ENCODE assay signal across 1 cellular context in the genomic region with DNA sequence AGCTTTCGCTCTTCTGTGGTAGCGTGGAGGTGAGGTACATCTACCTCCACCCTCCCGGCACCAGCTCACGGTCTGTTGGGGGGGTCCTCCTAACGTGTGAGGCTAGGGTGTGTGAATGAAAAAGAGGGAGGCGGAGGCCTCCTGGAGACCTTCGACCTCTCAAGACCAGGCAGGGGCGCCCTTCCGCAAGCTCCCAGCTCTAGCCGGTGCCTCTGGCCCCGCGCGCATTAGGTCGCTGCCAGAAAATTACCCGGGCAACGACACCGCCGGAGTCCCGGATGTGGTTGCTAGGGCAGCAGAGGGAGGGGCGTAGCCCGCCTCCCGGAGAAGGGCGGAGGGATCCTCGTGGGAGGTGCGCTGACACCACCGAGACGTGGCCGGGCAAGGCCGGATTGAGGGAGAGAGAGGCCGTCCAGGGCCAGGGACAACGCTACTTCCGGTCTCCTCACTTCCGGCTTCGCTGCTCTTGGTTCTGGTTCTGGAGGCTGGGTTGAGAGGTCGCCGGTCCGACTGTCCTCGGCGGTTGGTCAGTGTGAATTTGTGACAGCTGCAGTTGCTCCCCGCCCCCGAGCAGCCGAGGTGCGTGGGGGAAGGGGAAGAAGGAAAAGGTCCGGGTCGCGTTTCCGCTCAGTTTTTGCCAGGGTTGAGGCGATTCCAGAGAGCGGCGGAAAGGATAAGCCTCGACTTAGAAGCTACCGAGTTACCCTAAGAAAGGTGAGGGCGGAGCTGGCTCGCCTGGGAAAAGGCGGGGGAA.
A peak's percentile ranks its signal among the peaks of the same experiment; 100 is the strongest.
TF ChIP-seq lines count a peak whose summit lies in the region.

A gene with protein sequence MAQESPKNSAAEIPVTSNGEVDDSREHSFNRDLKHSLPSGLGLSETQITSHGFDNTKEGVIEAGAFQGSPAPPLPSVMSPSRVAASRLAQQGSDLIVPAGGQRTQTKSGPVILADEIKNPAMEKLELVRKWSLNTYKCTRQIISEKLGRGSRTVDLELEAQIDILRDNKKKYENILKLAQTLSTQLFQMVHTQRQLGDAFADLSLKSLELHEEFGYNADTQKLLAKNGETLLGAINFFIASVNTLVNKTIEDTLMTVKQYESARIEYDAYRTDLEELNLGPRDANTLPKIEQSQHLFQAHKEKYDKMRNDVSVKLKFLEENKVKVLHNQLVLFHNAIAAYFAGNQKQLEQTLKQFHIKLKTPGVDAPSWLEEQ (plus strand): TSS at position 442 of the 754 bp plus-strand sequence. CDS start 49,680 bp downstream, outside the sequence.
A gene (minus strand): TSS at position 218 of the 754 bp plus-strand sequence. CDS start 8,726 bp downstream, outside the sequence.

TF ChIP-seq in HepG2, 621 proteins besides CTCF, POLR2A, EP300 and RAD21 (continued from another document and continues in another):
- TF ChIP-seq, protein P1, sequence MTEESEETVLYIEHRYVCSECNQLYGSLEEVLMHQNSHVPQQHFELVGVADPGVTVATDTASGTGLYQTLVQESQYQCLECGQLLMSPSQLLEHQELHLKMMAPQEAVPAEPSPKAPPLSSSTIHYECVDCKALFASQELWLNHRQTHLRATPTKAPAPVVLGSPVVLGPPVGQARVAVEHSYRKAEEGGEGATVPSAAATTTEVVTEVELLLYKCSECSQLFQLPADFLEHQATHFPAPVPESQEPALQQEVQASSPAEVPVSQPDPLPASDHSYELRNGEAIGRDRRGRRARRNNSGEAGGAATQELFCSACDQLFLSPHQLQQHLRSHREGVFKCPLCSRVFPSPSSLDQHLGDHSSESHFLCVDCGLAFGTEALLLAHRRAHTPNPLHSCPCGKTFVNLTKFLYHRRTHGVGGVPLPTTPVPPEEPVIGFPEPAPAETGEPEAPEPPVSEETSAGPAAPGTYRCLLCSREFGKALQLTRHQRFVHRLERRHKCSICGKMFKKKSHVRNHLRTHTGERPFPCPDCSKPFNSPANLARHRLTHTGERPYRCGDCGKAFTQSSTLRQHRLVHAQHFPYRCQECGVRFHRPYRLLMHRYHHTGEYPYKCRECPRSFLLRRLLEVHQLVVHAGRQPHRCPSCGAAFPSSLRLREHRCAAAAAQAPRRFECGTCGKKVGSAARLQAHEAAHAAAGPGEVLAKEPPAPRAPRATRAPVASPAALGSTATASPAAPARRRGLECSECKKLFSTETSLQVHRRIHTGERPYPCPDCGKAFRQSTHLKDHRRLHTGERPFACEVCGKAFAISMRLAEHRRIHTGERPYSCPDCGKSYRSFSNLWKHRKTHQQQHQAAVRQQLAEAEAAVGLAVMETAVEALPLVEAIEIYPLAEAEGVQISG (CRISPR knock-in tag; IDR thresholded peaks at IDR 0.05) = peak; percentile 100
- TF ChIP-seq ZNF607 (CRISPR knock-in tag; IDR thresholded peaks at IDR 0.05; ENCODE audit: borderline replicate concordance) (peak; percentile 44), GZF1 (CRISPR knock-in tag; IDR thresholded peaks at IDR 0.05) (no peak), SETDB1 (CRISPR knock-in tag; IDR thresholded peaks at IDR 0.05; ENCODE audit: borderline replicate concordance) (no peak), MAFF (IDR thresholded peaks at IDR 0.05; ENCODE audit: low read depth, low read length) (no peak), ZNF549 (CRISPR knock-in tag; IDR thresholded peaks at IDR 0.05) (no peak), KDM1A (CRISPR knock-in tag; IDR thresholded peaks at IDR 0.05) (0 out of 2 replicates have a peak, but pooled peaks have one; percentile 52), ZSCAN30 (CRISPR knock-in tag; IDR thresholded peaks at IDR 0.05) (no peak; the same call in 1 of the 2 replicates), PTBP1 (IDR thresholded peaks at IDR 0.05; ENCODE audit: low read depth, low read length, poor library complexity, severe bottlenecking) (no peak), KLF6 (CRISPR knock-in tag; IDR thresholded peaks at IDR 0.05) (peak; percentile 54; the same call in 1 of the 2 replicates), IKZF1 (IDR thresholded peaks at IDR 0.05) (no peak), MED1 (CRISPR knock-in tag; IDR thresholded peaks at IDR 0.05) (peak; percentile 65), ZNF20 (CRISPR knock-in tag; IDR thresholded peaks at IDR 0.05) (no peak), ZNF678 (CRISPR knock-in tag; IDR thresholded peaks at IDR 0.05) (0 out of 2 replicates have a peak, but pooled peaks have one; percentile 48), PAF1 (CRISPR knock-in tag; IDR thresholded peaks at IDR 0.05) (no peak), ARNT2 (CRISPR knock-in tag; IDR thresholded peaks at IDR 0.05; ENCODE audit: low read depth) (peak; percentile 68; the same call in 1 of the 2 replicates), ZNF674 (CRISPR knock-in tag; IDR thresholded peaks at IDR 0.05; ENCODE audit: low read depth) (no peak), ZNF296 (CRISPR knock-in tag; conservative IDR thresholded peaks at IDR 0.05) (no peak), KAT8 (CRISPR knock-in tag; IDR thresholded peaks at IDR 0.05) (peak; percentile 95), NFIC (IDR thresholded peaks at IDR 0.05; ENCODE audit: low read length) (no peak), NFIB (CRISPR knock-in tag; IDR thresholded peaks at IDR 0.05; ENCODE audit: borderline replicate concordance) (no peak), TCF12 (IDR thresholded peaks at IDR 0.05) (no peak), TCF12 (CRISPR knock-in tag; IDR thresholded peaks at IDR 0.05) (no peak), ZNF234 (CRISPR knock-in tag; conservative IDR thresholded peaks at IDR 0.05) (no peak), HOXA7 (CRISPR knock-in tag; IDR thresholded peaks at IDR 0.05) (no peak), SMARCE1 (IDR thresholded peaks at IDR 0.05; ENCODE audit: borderline replicate concordance) (no peak), CBX2 (IDR thresholded peaks at IDR 0.05; ENCODE audit: low read depth, low read length) (no peak), CBX2 (CRISPR knock-in tag; IDR thresholded peaks at IDR 0.05; ENCODE audit: low read depth) (no peak), MTA1 (CRISPR knock-in tag; IDR thresholded peaks at IDR 0.05; ENCODE audit: borderline replicate concordance) (0 out of 2 replicates have a peak, but pooled peaks have one; percentile 61), CHCHD3 (CRISPR knock-in tag; IDR thresholded peaks at IDR 0.05) (no peak), BORCS8-MEF2B (CRISPR knock-in tag; IDR thresholded peaks at IDR 0.05) (peak; percentile 72), ZFP36L2 (CRISPR knock-in tag; IDR thresholded peaks at IDR 0.05) (no peak), NFRKB (IDR thresholded peaks at IDR 0.05) (no peak), ZNF274 (CRISPR knock-in tag; IDR thresholded peaks at IDR 0.05) (peak; percentile 78), MYC (CRISPR knock-in tag; IDR thresholded peaks at IDR 0.05; ENCODE audit: borderline replicate concordance) (peak; percentile 84; the same call in 1 of the 2 replicates), ELF3 (CRISPR knock-in tag; IDR thresholded peaks at IDR 0.05) (peak; percentile 71), BRD4 (CRISPR knock-in tag; IDR thresholded peaks at IDR 0.05) (peak; percentile 29; the same call in 1 of the 2 replicates), NFYC (CRISPR knock-in tag; IDR thresholded peaks at IDR 0.05) (no peak), MTA3 (CRISPR knock-in tag; IDR thresholded peaks at IDR 0.05) (no peak), PHF21A (CRISPR knock-in tag; IDR thresholded peaks at IDR 0.05) (peak; percentile 44; the same call in 1 of the 2 replicates), SP1 (IDR thresholded peaks at IDR 0.05) (no peak), SP1 (CRISPR knock-in tag; IDR thresholded peaks at IDR 0.05) (peak; percentile 60; the same call in 1 of the 2 replicates), MXI1 (IDR thresholded peaks at IDR 0.05; ENCODE audit: borderline replicate concordance, low read depth, low read length) (peak; percentile 98), ELF4 (CRISPR knock-in tag; IDR thresholded peaks at IDR 0.05; ENCODE audit: borderline replicate concordance) (0 out of 2 replicates have a peak, but pooled peaks have one; percentile 37), MBD4 (IDR thresholded peaks at IDR 0.05; ENCODE audit: borderline replicate concordance, low read length) (no peak), FOXC1 (CRISPR knock-in tag; IDR thresholded peaks at IDR 0.05; ENCODE audit: borderline replicate concordance) (peak; percentile 81; the same call in 1 of the 2 replicates), ZNF33A (CRISPR knock-in tag; IDR thresholded peaks at IDR 0.05; ENCODE audit: borderline replicate concordance) (no peak; the same call in 1 of the 2 replicates), KDM2A (CRISPR knock-in tag; IDR thresholded peaks at IDR 0.05; ENCODE audit: borderline replicate concordance, low read depth) (peak; percentile 89; the same call in 1 of the 2 replicates), HMG20A (CRISPR knock-in tag; IDR thresholded peaks at IDR 0.05; ENCODE audit: borderline replicate concordance) (no peak)
- TF ChIP-seq, protein P2, sequence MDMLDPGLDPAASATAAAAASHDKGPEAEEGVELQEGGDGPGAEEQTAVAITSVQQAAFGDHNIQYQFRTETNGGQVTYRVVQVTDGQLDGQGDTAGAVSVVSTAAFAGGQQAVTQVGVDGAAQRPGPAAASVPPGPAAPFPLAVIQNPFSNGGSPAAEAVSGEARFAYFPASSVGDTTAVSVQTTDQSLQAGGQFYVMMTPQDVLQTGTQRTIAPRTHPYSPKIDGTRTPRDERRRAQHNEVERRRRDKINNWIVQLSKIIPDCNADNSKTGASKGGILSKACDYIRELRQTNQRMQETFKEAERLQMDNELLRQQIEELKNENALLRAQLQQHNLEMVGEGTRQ (IDR thresholded peaks at IDR 0.05; ENCODE audit: low read depth, low read length) = no peak
- TF ChIP-seq, protein P2 (CRISPR knock-in tag; IDR thresholded peaks at IDR 0.05; ENCODE audit: borderline replicate concordance) = no peak
- TF ChIP-seq, protein P3, sequence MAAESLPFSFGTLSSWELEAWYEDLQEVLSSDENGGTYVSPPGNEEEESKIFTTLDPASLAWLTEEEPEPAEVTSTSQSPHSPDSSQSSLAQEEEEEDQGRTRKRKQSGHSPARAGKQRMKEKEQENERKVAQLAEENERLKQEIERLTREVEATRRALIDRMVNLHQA (CRISPR knock-in tag; IDR thresholded peaks at IDR 0.05) = no peak
- TF ChIP-seq, protein P4, sequence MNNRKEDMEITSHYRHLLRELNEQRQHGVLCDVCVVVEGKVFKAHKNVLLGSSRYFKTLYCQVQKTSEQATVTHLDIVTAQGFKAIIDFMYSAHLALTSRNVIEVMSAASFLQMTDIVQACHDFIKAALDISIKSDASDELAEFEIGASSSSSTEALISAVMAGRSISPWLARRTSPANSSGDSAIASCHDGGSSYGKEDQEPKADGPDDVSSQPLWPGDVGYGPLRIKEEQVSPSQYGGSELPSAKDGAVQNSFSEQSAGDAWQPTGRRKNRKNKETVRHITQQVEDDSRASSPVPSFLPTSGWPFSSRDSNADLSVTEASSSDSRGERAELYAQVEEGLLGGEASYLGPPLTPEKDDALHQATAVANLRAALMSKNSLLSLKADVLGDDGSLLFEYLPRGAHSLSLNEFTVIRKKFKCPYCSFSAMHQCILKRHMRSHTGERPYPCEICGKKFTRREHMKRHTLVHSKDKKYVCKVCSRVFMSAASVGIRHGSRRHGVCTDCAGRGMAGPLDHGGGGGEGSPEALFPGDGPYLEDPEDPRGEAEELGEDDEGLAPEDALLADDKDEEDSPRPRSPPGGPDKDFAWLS (CRISPR knock-in tag; IDR thresholded peaks at IDR 0.05; ENCODE audit: borderline replicate concordance) = 0 out of 2 replicates have a peak, but pooled peaks have one; percentile 38
- TF ChIP-seq, protein P5, sequence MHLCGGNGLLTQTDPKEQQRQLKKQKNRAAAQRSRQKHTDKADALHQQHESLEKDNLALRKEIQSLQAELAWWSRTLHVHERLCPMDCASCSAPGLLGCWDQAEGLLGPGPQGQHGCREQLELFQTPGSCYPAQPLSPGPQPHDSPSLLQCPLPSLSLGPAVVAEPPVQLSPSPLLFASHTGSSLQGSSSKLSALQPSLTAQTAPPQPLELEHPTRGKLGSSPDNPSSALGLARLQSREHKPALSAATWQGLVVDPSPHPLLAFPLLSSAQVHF (CRISPR knock-in tag; IDR thresholded peaks at IDR 0.05) = no peak
- TF ChIP-seq, protein P6, sequence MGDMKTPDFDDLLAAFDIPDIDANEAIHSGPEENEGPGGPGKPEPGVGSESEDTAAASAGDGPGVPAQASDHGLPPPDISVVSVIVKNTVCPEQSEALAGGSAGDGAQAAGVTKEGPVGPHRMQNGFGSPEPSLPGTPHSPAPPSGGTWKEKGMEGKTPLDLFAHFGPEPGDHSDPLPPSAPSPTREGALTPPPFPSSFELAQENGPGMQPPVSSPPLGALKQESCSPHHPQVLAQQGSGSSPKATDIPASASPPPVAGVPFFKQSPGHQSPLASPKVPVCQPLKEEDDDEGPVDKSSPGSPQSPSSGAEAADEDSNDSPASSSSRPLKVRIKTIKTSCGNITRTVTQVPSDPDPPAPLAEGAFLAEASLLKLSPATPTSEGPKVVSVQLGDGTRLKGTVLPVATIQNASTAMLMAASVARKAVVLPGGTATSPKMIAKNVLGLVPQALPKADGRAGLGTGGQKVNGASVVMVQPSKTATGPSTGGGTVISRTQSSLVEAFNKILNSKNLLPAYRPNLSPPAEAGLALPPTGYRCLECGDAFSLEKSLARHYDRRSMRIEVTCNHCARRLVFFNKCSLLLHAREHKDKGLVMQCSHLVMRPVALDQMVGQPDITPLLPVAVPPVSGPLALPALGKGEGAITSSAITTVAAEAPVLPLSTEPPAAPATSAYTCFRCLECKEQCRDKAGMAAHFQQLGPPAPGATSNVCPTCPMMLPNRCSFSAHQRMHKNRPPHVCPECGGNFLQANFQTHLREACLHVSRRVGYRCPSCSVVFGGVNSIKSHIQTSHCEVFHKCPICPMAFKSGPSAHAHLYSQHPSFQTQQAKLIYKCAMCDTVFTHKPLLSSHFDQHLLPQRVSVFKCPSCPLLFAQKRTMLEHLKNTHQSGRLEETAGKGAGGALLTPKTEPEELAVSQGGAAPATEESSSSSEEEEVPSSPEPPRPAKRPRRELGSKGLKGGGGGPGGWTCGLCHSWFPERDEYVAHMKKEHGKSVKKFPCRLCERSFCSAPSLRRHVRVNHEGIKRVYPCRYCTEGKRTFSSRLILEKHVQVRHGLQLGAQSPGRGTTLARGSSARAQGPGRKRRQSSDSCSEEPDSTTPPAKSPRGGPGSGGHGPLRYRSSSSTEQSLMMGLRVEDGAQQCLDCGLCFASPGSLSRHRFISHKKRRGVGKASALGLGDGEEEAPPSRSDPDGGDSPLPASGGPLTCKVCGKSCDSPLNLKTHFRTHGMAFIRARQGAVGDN (CRISPR knock-in tag; IDR thresholded peaks at IDR 0.05) = peak; percentile 92
- TF ChIP-seq, protein P7, sequence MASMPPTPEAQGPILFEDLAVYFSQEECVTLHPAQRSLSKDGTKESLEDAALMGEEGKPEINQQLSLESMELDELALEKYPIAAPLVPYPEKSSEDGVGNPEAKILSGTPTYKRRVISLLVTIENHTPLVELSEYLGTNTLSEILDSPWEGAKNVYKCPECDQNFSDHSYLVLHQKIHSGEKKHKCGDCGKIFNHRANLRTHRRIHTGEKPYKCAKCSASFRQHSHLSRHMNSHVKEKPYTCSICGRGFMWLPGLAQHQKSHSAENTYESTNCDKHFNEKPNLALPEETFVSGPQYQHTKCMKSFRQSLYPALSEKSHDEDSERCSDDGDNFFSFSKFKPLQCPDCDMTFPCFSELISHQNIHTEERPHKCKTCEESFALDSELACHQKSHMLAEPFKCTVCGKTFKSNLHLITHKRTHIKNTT (CRISPR knock-in tag; IDR thresholded peaks at IDR 0.05) = no peak
